8 cellular contexts compared by ENCODE assay signal in the genomic region with DNA sequence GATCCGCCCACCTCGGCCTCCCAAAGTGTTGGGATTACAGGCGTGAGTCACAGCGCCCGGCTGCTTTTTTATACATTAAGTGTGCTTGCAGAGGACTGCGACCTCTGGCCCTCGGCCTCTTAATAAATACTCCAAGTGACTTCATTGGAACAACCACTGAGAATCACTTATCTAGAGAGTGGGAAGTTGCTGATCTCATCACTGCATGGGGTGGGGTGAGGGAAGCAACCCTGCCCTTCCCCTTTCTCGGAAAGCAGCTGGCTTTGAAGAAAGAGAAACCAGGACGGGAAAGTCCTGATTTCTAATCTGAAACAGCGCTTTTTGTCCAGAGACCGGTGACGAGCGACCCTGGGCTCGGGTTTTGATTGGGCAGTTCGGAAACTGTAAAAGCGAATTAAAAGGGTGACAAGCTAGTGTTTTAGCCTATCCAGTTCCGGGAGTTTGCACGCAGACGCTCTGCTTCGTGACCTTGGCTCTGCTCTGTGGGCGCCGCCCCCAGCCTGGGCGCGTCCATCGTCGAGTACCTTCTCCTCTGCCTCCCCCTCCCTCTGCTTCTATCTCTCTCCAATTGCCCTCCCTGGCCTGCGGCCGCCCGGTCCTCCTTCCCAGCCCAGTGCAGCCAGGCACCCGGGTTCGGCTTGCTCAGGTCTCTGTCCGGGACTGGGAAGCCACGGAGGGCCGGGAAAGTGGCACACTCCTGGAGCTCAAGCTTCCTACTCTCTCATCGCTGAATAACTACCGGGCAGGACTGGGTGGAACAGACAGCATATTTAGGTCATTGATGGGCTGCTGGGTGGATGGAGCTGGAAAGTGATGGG. TPM values are rescaled to one million over a fixed set of nuclear protein-coding genes. Genes with fewer than 3 reads are reported as not detected.
DNase-seq lines count a peak whose midpoint lies in the region; ATAC-seq lines count a peak whose summit lies in the region.

No MANE protein-coding gene starts in this region.

- peak overlapping the region; percentile 89 for H4K8ac ChIP-seq in mesenchymal stem cell (ENCODE audit: low read length)

- peak overlapping the region; percentile 8 to 90 for H2BK12ac ChIP-seq in mesenchymal stem cell (ENCODE audit: low read length in 2 of 2)

- H3K4me3 ChIP-seq in HUES48 (ENCODE audit: low read depth, low read length) (peak overlapping the region; percentile 81), NT2/D1 (ENCODE audit: insufficient read length, low read depth) (peak overlapping the region; percentile 91), endocrine pancreas (ENCODE audit: control insufficient read depth, insufficient read depth, low read length) (peak overlapping the region; percentile 95), mesenchymal stem cell (ENCODE audit: insufficient read depth in 1 of 2, low read depth in 1 of 2, low read length in 2 of 2) (peak overlapping the region; percentile 77 to 94)

- no peak overlapping the region for H2AK5ac ChIP-seq in mesenchymal stem cell (ENCODE audit: low read length, severe bottlenecking)

- peak overlapping the region; percentile 90 for H4K91ac ChIP-seq in mesenchymal stem cell (ENCODE audit: low read length)

- H2BK15ac ChIP-seq in mesenchymal stem cell (ENCODE audit: low read depth, poor library complexity, severe bottlenecking), result peak overlapping the region; percentile 96

- peak overlapping the region; percentile 97 for H3K27ac ChIP-seq in HUES48 (ENCODE audit: low read depth, low read length)
- peak overlapping the region; percentile 95 for H3K27ac ChIP-seq in mesenchymal stem cell (ENCODE audit: low read length, poor library complexity, severe bottlenecking)

- DNase-seq in Caki2 (ENCODE audit: low read depth), result peak; percentile 100
- DNase-seq in NT2/D1 (ENCODE audit: low read depth, low spot score), result peak; percentile 74
- DNase-seq in activated CD8-positive, alpha-beta memory T cell treated with anti-CD3 and anti-CD28 coated beads, Interleukin-2, amount 50 U/mL, for 24 hours (ENCODE audit: extremely low read depth), result peak; percentile 86
- peak; percentile 100 for DNase-seq in mesenchymal stem cell
- peak; percentile 83 for DNase-seq in stimulated activated CD8-positive, alpha-beta memory T cell treated with anti-CD3 and anti-CD28 coated beads, Interleukin-12 subunit alpha, Interleukin-12 subunit beta, amount 100 ng/mL, for 24 hours (ENCODE audit: extremely low read depth)

- ATAC-seq in GM21423 (IDR thresholded peaks at IDR 0.05; ENCODE audit: unreplicated experiment), result peak; percentile 64

- in situ Hi-C loops in Caki2 (cut with HindIII; ENCODE audit: low pct_unique_long_range_greater_than_20kb, low sequenced_read_pairs), result loop anchor here (25.0 kb wide), 1 partner anchor 141 kb away; no protein-coding TSS in a partner anchor

- peaks cover 9% of the 10 kb centered on the region for H3K79me1 ChIP-seq in mesenchymal stem cell (replicated peaks; ENCODE audit: low read length, poor library complexity, severe bottlenecking)

- H3K9ac ChIP-seq in HUES48 (ENCODE audit: low read depth, low read length) (peak overlapping the region; percentile 46), NT2/D1 (ENCODE audit: insufficient read length, low read depth) (peak overlapping the region; percentile 80), endocrine pancreas (ENCODE audit: control insufficient read depth, insufficient read depth, low read length) (peak overlapping the region; percentile 98), mesenchymal stem cell (ENCODE audit: low read length) (peak overlapping the region; percentile 97)

- WGBS in mesenchymal stem cell, result under 1% methylated on average over 31 of the region's 36 CpGs

- peak overlapping the region; percentile 90 for H3K4me2 ChIP-seq in mesenchymal stem cell (ENCODE audit: low read length, poor library complexity, severe bottlenecking)

- H2AFZ ChIP-seq in mesenchymal stem cell (ENCODE audit: low read depth, low read length), result peak overlapping the region; percentile 56

- H3K14ac ChIP-seq in mesenchymal stem cell (ENCODE audit: low read length in 2 of 2), result peak overlapping the region in 1 of 2 experiments; percentile 13

- no peaks in the 10 kb centered on the region for H3K27me3 ChIP-seq in HUES48 (ENCODE audit: control insufficient read depth, insufficient read depth, low read length)
- peaks cover 12% of the 10 kb centered on the region for H3K27me3 ChIP-seq in NT2/D1 (ENCODE audit: insufficient read depth, insufficient read length)
- no peaks in the 10 kb centered on the region for H3K27me3 ChIP-seq in endocrine pancreas (ENCODE audit: control insufficient read depth, insufficient read depth, low read length)
- no peaks in the 10 kb centered on the region for H3K27me3 ChIP-seq in mesenchymal stem cell (ENCODE audit: control insufficient read depth in 1 of 2, insufficient read depth in 1 of 2, low read length in 2 of 2)

- H2BK5ac ChIP-seq in mesenchymal stem cell (ENCODE audit: low read depth, low read length, poor library complexity, severe bottlenecking), result peak overlapping the region; percentile 93

- peak overlapping the region; percentile 90 for H2BK120ac ChIP-seq in mesenchymal stem cell (ENCODE audit: low read depth, low read length)

- H3K23ac ChIP-seq in mesenchymal stem cell (ENCODE audit: low read length in 2 of 2), result peak overlapping the region in 1 of 2 experiments; percentile 79

- H3K9me3 ChIP-seq in HUES48 (ENCODE audit: control insufficient read depth, insufficient read depth, low read length), result no peaks in the 10 kb centered on the region
- no peaks in the 10 kb centered on the region for H3K9me3 ChIP-seq in NT2/D1 (ENCODE audit: insufficient read depth, low read length)
- H3K9me3 ChIP-seq in endocrine pancreas (ENCODE audit: control insufficient read depth, low read length), result no peaks in the 10 kb centered on the region
- H3K9me3 ChIP-seq in mesenchymal stem cell (ENCODE audit: control insufficient read depth, low read length), result no peaks in the 10 kb centered on the region

- peak overlapping the region; percentile 76 to 85 for H3K18ac ChIP-seq in mesenchymal stem cell (ENCODE audit: low read depth in 1 of 2, low read length in 2 of 2)

- H3K4ac ChIP-seq in mesenchymal stem cell (ENCODE audit: low read depth in 1 of 2, low read length in 2 of 2), result peak overlapping the region; percentile 64 to 72

- H3K4me1 ChIP-seq in HUES48 (ENCODE audit: control insufficient read depth, insufficient read depth, low read length) (peaks cover 18% of the 10 kb centered on the region), NT2/D1 (ENCODE audit: insufficient read depth, insufficient read length) (peaks cover 2% of the 10 kb centered on the region), endocrine pancreas (ENCODE audit: control insufficient read depth, insufficient read depth, low read length) (peaks cover 6% of the 10 kb centered on the region), mesenchymal stem cell (ENCODE audit: control insufficient read depth, insufficient read depth, low read depth, low read length) (peaks cover 7% of the 10 kb centered on the region)

- H3K36me3 ChIP-seq in HUES48 (ENCODE audit: control insufficient read depth, insufficient read depth, low read length), result peaks cover 6% of the 10 kb centered on the region; the same call in 1 of the 2 replicates
- H3K36me3 ChIP-seq in NT2/D1 (ENCODE audit: insufficient read depth, insufficient read length, low read length), result peaks cover 8% of the 10 kb centered on the region
- H3K36me3 ChIP-seq in endocrine pancreas (ENCODE audit: control insufficient read depth, insufficient read depth, low read length), result no peaks in the 10 kb centered on the region
- H3K36me3 ChIP-seq in mesenchymal stem cell (ENCODE audit: control insufficient read depth in 1 of 2, insufficient read depth in 2 of 2, low read depth in 1 of 2, low read length in 2 of 2), result peaks cover 0 to 15% of the 10 kb centered on the region in 2 experiments

RNA-seq across cellular contexts. Expression of gene TRIM69, which starts 7.5 kb away (rescaled TPM):
- total RNA-seq in Caki2 (2014; rRNA removed; shearing (Covaris generic); ENCODE audit: low replicate concordance), result 10.9 and 17.0 TPM in 2 replicates
- 7.6 TPM for polyA plus RNA-seq in mesenchymal stem cell (2013, experiment 1 of 2)
- 7.0 TPM for polyA plus RNA-seq in mesenchymal stem cell (2013, experiment 2 of 2)

RNA-seq across cellular contexts. Expression of gene B2M, which starts 17.5 kb away (rescaled TPM):
- 2,056 and 2,318 TPM in 2 replicates for total RNA-seq in Caki2 (2014; rRNA removed; shearing (Covaris generic); ENCODE audit: low replicate concordance)
- polyA plus RNA-seq in mesenchymal stem cell (2013, experiment 1 of 2), result 2,564 TPM
- polyA plus RNA-seq in mesenchymal stem cell (2013, experiment 2 of 2), result 2,876 TPM

RNA-seq across cellular contexts. Expression of gene PATL2, which starts 17.7 kb away (rescaled TPM):
- total RNA-seq in Caki2 (2014; rRNA removed; shearing (Covaris generic); ENCODE audit: low replicate concordance), result 3.6 TPM in 1 of 2 replicates, not detected in the other
- polyA plus RNA-seq in mesenchymal stem cell (2013, experiment 1 of 2), result 0.17 TPM
- polyA plus RNA-seq in mesenchymal stem cell (2013, experiment 2 of 2), result 0.48 TPM

Comparison
In these comparisons a context has a peak if more than half of its experiments do, and no peak if none do; other contexts are left out.
1. Peak in every context shown above with its lines: DNase-seq, ATAC-seq, H3K4me3 ChIP-seq and H3K27ac ChIP-seq.
2. H3K9ac ChIP-seq: peak in every context shown above with its lines; median percentile 98 in endocrine pancreas; 97 in mesenchymal stem cell; 80 in NT2/D1; 46 in HUES48.